1 cellular context compared by ENCODE assay signal in the genomic region with DNA sequence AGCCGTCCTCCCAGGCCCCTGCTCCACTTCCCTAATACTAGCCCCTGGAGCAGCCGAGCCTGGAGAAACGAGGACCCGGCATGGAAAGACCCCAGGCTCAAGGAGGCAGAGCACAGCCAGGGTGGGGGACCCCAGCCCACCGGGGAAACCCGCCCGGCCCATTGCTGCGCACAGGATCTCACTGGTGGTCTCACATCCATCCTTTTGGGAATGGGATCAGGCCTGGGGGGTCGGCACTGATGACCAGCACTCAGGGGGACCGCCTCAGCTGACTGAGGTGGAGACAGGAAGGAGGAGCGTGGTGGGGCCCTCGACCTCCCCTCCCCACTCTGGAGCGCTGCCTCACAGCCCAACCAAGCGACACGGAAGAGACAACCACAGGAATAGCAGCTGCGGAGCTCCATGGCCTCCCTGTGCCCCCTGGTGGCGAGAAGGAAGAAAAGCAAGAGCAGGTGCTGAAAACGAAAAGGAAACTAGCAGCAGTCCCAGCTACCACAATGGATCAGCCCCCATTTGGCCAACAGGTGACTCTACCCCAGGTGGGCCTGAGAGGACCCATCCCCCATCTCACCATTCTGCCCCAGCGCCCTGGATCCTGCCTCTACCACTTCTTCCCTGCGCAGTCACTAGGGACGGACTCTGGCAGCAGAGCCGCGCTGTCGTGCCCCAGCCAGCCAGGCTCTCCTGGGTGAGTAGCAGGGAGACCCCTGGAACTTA.
TF ChIP-seq lines count a peak whose summit lies in the region.

No MANE protein-coding gene starts in this region.

TF ChIP-seq in HepG2, 621 proteins besides CTCF, POLR2A, EP300 and RAD21 (continued from another document and continues in another):
- TF ChIP-seq, protein P1, sequence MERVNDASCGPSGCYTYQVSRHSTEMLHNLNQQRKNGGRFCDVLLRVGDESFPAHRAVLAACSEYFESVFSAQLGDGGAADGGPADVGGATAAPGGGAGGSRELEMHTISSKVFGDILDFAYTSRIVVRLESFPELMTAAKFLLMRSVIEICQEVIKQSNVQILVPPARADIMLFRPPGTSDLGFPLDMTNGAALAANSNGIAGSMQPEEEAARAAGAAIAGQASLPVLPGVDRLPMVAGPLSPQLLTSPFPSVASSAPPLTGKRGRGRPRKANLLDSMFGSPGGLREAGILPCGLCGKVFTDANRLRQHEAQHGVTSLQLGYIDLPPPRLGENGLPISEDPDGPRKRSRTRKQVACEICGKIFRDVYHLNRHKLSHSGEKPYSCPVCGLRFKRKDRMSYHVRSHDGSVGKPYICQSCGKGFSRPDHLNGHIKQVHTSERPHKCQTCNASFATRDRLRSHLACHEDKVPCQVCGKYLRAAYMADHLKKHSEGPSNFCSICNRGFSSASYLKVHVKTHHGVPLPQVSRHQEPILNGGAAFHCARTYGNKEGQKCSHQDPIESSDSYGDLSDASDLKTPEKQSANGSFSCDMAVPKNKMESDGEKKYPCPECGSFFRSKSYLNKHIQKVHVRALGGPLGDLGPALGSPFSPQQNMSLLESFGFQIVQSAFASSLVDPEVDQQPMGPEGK (CRISPR knock-in tag; IDR thresholded peaks at IDR 0.05) = 0 out of 2 replicates have a peak, but pooled peaks have one; percentile 20
- TF ChIP-seq ZNF782 (CRISPR knock-in tag; IDR thresholded peaks at IDR 0.05; ENCODE audit: borderline replicate concordance) = 0 out of 2 replicates have a peak, but pooled peaks have one; percentile 40
- TF ChIP-seq EED (CRISPR knock-in tag; IDR thresholded peaks at IDR 0.05) = peak; percentile 64; the same call in 1 of the 2 replicates
- 0 out of 2 replicates have a peak, but pooled peaks have one; percentile 29 for TF ChIP-seq NRL (CRISPR knock-in tag; IDR thresholded peaks at IDR 0.05; ENCODE audit: borderline replicate concordance)
- peak; percentile 37; the same call in 1 of the 2 replicates for TF ChIP-seq STAG1 (CRISPR knock-in tag; IDR thresholded peaks at IDR 0.05)
- TF ChIP-seq ZNF34 (CRISPR knock-in tag; IDR thresholded peaks at IDR 0.05; ENCODE audit: borderline replicate concordance) = 0 out of 2 replicates have a peak, but pooled peaks have one; percentile 44
- TF ChIP-seq MEIS1 (CRISPR knock-in tag; IDR thresholded peaks at IDR 0.05; ENCODE audit: borderline replicate concordance) = 0 out of 2 replicates have a peak, but pooled peaks have one; percentile 25
- TF ChIP-seq, protein P2, sequence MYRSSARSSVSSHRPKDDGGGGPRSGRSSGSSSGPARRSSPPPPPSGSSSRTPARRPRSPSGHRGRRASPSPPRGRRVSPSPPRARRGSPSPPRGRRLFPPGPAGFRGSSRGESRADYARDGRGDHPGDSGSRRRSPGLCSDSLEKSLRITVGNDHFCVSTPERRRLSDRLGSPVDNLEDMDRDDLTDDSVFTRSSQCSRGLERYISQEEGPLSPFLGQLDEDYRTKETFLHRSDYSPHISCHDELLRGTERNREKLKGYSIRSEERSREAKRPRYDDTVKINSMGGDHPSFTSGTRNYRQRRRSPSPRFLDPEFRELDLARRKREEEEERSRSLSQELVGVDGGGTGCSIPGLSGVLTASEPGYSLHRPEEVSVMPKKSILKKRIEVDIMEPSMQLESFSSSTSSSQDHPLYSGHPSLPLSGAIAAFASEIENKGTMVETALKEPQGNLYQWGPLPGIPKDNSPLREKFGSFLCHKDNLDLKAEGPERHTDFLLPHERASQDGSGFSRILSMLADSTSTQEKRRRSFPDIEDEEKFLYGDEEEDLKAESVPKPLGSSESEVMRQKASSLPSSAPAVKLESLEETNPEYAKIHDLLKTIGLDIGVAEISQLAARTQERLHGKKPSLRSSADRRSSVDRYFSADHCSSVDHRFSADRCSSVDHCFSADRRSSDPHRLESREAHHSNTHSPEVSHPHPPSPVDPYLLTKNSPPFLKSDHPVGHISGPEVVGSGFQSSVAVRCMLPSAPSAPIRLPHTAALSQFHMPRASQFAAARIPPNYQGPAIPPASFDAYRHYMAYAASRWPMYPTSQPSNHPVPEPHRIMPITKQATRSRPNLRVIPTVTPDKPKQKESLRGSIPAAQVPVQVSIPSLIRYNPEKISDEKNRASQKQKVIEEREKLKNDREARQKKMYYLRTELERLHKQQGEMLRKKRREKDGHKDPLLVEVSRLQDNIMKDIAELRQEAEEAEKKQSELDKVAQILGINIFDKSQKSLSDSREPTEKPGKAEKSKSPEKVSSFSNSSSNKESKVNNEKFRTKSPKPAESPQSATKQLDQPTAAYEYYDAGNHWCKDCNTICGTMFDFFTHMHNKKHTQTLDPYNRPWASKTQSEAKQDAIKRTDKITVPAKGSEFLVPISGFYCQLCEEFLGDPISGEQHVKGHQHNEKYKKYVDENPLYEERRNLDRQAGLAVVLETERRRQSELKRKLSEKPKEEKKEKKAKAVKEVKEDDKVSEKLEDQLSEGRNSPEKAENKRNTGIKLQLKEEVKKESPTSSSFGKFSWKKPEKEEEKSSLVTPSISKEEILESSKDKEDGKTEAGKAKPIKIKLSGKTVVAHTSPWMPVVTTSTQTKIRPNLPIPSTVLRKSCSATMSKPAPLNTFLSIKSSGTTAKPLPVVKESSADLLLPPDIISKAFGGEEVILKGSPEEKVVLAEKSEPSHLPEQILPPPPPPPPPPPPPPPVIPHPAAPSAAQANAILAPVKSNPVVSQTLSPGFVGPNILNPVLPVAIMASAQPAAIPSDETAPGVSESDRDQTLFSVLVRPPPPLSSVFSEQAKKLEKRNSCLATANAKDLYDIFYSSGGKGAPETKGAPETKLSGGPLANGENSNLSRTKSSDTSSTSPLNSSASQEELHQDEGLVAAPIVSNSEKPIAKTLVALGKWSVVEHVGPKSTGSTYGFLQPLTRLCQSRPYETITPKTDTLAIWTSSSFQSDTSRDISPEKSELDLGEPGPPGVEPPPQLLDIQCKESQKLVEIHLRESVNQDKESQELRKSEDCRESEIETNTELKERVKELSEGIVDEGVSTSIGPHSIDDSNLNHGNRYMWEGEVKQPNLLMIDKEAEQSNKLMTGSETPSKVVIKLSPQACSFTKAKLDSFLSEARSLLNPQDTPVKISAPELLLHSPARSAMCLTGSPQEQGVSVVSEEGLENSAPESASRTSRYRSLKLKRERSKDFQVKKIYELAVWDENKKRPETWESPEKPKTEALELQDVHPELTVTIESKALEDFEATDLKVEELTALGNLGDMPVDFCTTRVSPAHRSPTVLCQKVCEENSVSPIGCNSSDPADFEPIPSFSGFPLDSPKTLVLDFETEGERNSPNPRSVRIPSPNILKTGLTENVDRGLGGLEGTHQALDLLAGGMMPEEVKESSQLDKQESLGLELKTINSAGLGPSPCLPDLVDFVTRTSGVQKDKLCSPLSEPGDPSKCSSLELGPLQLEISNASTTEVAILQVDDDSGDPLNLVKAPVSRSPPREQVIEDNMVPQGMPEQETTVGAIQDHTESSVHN (CRISPR knock-in tag; IDR thresholded peaks at IDR 0.05) = 0 out of 2 replicates have a peak, but pooled peaks have one; percentile 38
- peak; percentile 74 for TF ChIP-seq XRCC5 (optimal IDR thresholded peaks at IDR 0.05; ENCODE audit: low read length)
- TF ChIP-seq, protein P3, sequence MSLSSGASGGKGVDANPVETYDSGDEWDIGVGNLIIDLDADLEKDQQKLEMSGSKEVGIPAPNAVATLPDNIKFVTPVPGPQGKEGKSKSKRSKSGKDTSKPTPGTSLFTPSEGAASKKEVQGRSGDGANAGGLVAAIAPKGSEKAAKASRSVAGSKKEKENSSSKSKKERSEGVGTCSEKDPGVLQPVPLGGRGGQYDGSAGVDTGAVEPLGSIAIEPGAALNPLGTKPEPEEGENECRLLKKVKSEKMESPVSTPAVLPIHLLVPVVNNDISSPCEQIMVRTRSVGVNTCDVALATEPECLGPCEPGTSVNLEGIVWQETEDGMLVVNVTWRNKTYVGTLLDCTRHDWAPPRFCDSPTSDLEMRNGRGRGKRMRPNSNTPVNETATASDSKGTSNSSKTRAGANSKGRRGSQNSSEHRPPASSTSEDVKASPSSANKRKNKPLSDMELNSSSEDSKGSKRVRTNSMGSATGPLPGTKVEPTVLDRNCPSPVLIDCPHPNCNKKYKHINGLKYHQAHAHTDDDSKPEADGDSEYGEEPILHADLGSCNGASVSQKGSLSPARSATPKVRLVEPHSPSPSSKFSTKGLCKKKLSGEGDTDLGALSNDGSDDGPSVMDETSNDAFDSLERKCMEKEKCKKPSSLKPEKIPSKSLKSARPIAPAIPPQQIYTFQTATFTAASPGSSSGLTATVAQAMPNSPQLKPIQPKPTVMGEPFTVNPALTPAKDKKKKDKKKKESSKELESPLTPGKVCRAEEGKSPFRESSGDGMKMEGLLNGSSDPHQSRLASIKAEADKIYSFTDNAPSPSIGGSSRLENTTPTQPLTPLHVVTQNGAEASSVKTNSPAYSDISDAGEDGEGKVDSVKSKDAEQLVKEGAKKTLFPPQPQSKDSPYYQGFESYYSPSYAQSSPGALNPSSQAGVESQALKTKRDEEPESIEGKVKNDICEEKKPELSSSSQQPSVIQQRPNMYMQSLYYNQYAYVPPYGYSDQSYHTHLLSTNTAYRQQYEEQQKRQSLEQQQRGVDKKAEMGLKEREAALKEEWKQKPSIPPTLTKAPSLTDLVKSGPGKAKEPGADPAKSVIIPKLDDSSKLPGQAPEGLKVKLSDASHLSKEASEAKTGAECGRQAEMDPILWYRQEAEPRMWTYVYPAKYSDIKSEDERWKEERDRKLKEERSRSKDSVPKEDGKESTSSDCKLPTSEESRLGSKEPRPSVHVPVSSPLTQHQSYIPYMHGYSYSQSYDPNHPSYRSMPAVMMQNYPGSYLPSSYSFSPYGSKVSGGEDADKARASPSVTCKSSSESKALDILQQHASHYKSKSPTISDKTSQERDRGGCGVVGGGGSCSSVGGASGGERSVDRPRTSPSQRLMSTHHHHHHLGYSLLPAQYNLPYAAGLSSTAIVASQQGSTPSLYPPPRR (CRISPR knock-in tag; IDR thresholded peaks at IDR 0.05; ENCODE audit: borderline replicate concordance) = 0 out of 2 replicates have a peak, but pooled peaks have one; percentile 34
- 0 out of 2 replicates have a peak, but pooled peaks have one; percentile 26 for TF ChIP-seq NFKB2 (CRISPR knock-in tag; IDR thresholded peaks at IDR 0.05; ENCODE audit: borderline replicate concordance)
- TF ChIP-seq, protein P4, sequence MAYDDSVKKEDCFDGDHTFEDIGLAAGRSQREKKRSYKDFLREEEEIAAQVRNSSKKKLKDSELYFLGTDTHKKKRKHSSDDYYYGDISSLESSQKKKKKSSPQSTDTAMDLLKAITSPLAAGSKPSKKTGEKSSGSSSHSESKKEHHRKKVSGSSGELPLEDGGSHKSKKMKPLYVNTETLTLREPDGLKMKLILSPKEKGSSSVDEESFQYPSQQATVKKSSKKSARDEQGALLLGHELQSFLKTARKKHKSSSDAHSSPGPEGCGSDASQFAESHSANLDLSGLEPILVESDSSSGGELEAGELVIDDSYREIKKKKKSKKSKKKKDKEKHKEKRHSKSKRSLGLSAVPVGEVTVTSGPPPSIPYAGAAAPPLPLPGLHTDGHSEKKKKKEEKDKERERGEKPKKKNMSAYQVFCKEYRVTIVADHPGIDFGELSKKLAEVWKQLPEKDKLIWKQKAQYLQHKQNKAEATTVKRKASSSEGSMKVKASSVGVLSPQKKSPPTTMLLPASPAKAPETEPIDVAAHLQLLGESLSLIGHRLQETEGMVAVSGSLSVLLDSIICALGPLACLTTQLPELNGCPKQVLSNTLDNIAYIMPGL (CRISPR knock-in tag; IDR thresholded peaks at IDR 0.05; ENCODE audit: borderline replicate concordance in 1 of 2, low read depth in 1 of 2) = peak in 1 of 2 experiments; percentile 32; a peak in 1 of 4 replicates
- peak; percentile 4 for TF ChIP-seq HNRNPLL (IDR thresholded peaks at IDR 0.05; ENCODE audit: low read depth, low read length, poor library complexity, severe bottlenecking)
- TF ChIP-seq, protein P5, sequence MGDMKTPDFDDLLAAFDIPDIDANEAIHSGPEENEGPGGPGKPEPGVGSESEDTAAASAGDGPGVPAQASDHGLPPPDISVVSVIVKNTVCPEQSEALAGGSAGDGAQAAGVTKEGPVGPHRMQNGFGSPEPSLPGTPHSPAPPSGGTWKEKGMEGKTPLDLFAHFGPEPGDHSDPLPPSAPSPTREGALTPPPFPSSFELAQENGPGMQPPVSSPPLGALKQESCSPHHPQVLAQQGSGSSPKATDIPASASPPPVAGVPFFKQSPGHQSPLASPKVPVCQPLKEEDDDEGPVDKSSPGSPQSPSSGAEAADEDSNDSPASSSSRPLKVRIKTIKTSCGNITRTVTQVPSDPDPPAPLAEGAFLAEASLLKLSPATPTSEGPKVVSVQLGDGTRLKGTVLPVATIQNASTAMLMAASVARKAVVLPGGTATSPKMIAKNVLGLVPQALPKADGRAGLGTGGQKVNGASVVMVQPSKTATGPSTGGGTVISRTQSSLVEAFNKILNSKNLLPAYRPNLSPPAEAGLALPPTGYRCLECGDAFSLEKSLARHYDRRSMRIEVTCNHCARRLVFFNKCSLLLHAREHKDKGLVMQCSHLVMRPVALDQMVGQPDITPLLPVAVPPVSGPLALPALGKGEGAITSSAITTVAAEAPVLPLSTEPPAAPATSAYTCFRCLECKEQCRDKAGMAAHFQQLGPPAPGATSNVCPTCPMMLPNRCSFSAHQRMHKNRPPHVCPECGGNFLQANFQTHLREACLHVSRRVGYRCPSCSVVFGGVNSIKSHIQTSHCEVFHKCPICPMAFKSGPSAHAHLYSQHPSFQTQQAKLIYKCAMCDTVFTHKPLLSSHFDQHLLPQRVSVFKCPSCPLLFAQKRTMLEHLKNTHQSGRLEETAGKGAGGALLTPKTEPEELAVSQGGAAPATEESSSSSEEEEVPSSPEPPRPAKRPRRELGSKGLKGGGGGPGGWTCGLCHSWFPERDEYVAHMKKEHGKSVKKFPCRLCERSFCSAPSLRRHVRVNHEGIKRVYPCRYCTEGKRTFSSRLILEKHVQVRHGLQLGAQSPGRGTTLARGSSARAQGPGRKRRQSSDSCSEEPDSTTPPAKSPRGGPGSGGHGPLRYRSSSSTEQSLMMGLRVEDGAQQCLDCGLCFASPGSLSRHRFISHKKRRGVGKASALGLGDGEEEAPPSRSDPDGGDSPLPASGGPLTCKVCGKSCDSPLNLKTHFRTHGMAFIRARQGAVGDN (CRISPR knock-in tag; IDR thresholded peaks at IDR 0.05) = peak; percentile 37
- TF ChIP-seq, protein P6, sequence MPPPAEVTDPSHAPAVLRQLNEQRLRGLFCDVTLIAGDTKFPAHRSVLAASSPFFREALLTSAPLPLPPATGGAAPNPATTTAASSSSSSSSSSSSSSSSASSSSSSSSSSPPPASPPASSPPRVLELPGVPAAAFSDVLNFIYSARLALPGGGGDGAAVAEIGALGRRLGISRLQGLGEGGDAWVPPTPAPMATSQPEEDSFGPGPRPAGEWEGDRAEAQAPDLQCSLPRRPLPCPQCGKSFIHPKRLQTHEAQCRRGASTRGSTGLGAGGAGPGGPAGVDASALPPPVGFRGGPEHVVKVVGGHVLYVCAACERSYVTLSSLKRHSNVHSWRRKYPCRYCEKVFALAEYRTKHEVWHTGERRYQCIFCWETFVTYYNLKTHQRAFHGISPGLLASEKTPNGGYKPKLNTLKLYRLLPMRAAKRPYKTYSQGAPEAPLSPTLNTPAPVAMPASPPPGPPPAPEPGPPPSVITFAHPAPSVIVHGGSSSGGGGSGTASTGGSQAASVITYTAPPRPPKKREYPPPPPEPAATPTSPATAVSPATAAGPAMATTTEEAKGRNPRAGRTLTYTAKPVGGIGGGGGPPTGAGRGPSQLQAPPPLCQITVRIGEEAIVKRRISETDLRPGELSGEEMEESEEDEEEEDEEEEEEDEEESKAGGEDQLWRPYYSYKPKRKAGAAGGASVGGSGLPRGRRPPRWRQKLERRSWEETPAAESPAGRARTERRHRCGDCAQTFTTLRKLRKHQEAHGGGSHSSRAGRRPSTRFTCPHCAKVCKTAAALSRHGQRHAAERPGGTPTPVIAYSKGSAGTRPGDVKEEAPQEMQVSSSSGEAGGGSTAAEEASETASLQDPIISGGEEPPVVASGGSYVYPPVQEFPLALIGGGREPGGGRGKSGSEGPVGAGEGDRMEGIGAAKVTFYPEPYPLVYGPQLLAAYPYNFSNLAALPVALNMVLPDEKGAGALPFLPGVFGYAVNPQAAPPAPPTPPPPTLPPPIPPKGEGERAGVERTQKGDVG (CRISPR knock-in tag; IDR thresholded peaks at IDR 0.05; ENCODE audit: borderline replicate concordance) = 0 out of 2 replicates have a peak, but pooled peaks have one; percentile 25
- 0 out of 2 replicates have a peak, but pooled peaks have one; percentile 51 for TF ChIP-seq ZNF678 (CRISPR knock-in tag; IDR thresholded peaks at IDR 0.05)
- TF ChIP-seq MTA1 (CRISPR knock-in tag; IDR thresholded peaks at IDR 0.05; ENCODE audit: borderline replicate concordance) = peak; percentile 55; the same call in 1 of the 2 replicates
- peak; percentile 48; the same call in 1 of the 2 replicates for TF ChIP-seq SMC3 (IDR thresholded peaks at IDR 0.05; ENCODE audit: low read length)
- TF ChIP-seq ZNF547 (CRISPR knock-in tag; IDR thresholded peaks at IDR 0.05) = 0 out of 2 replicates have a peak, but pooled peaks have one; percentile 47
